In the genomic region with DNA sequence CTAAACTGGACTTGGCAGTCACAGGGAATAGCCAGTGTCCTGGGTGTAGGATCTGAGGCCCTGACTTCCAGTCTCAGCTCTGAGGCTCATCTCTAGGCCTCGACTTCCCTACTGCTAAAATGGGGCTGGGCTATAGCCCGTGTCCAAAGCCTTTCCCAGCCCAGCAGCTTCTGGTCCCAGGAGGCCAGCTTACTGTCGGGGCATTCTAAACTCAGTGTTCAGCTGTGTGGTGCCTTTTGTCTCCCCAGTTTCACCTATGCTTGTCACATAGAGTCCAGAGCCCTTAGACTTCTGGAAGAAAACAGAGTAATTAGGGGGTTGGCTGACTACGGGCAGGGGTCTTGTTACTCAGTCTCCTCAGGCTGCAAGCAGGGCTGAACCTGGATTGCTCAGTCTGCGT, we compare ENCODE assay signal across 26 cellular contexts.
"Had no signal": no experiment of that assay in that cellular context is flagged by ENCODE, and none has a peak within 500 bp of the region (broad histone marks: within the 10 kb centered on the region; RNA-seq: fewer than 3 reads in every experiment).

No MANE protein-coding gene starts in this region.

- H3K9ac ChIP-seq: neural progenitor cell had no signal

- H3K27me3 ChIP-seq: neural progenitor cell, neutrophil, right lobe of liver, testis, transverse colon, upper lobe of right lung, uterus had no signal

- DNase-seq: naive thymus-derived CD4-positive, alpha-beta T cell; natural killer cell; nucleus accumbens; pancreas; psoas muscle; right cardiac atrium; right lobe of liver; sigmoid colon; small intestine; stimulated activated CD4-positive, alpha-beta T cell treated with anti-CD3 and anti-CD28 coated beads, Interleukin-15, amount 100 ng/mL, for 24 hours; stimulated activated CD4-positive, alpha-beta T cell treated with anti-CD3 and anti-CD28 coated beads, Interleukin-2, amount 100 ng/mL, for 24 hours; stimulated activated CD4-positive, alpha-beta T cell treated with anti-CD3 and anti-CD28 coated beads, Interleukin-2, amount 100 ng/mL, for 48 hours; stimulated activated CD4-positive, alpha-beta T cell treated with anti-CD3 and anti-CD28 coated beads, Interleukin-4, amount 100 ng/mL, for 4 hours; stimulated activated CD8-positive, alpha-beta memory T cell treated with anti-CD3 and anti-CD28 coated beads, Interleukin-4, amount 100 ng/mL, for 48 hours; stimulated activated naive CD4-positive, alpha-beta T cell; stimulated activated naive CD8-positive, alpha-beta T cell treated with anti-CD3 and anti-CD28 coated beads, Interleukin-15, amount 100 ng/mL, for 72 hours; stimulated activated naive CD8-positive, alpha-beta T cell treated with anti-CD3 and anti-CD28 coated beads, Interleukin-15, Interleukin-2, amounts not matched to agents 100 U/mL and 50 U/mL, for 24 hours; substantia nigra; testis; tibial artery; transverse colon; upper lobe of right lung; uterus had no signal

- H3K36me3 ChIP-seq: neural progenitor cell, neutrophil, pancreas, right lobe of liver, sigmoid colon, suprapubic skin, tibial artery, transverse colon, upper lobe of right lung, uterus had no signal

- H3K4me2 ChIP-seq: neural progenitor cell had no signal

- H3K9me3 ChIP-seq: neutrophil, pancreas, psoas muscle, right lobe of liver, sigmoid colon, suprapubic skin, testis, tibial artery, transverse colon, upper lobe of right lung, uterus had no signal

- H2AFZ ChIP-seq: neural progenitor cell had no signal

- H3K4me3 ChIP-seq: neural progenitor cell, pancreas, psoas muscle, right lobe of liver, sigmoid colon, suprapubic skin, testis, tibial artery, transverse colon, upper lobe of right lung, uterus had no signal

- H3K4me1 ChIP-seq: pancreas, right lobe of liver, sigmoid colon, suprapubic skin, testis, transverse colon, upper lobe of right lung, uterus had no signal

- H3K27ac ChIP-seq: neural progenitor cell, neutrophil, pancreas, psoas muscle, right lobe of liver, sigmoid colon, suprapubic skin, testis, tibial artery, transverse colon, upper lobe of right lung, uterus had no signal

- FAIRE-seq: pancreas, small intestine had no signal
